In genomic region chr2:11749646-11750349, GRCh38 we compare ENCODE assay signal across 8 cellular contexts. TPM values are rescaled to one million over a fixed set of nuclear protein-coding genes. Genes with fewer than 3 reads are reported as not detected.
DNase-seq lines count a peak whose midpoint lies in the region; ATAC-seq and TF ChIP-seq lines count a peak whose summit lies in the region.

No MANE protein-coding gene starts in this region.

- peak overlapping the region in 4 of 5 experiments; percentile 41 to 57 (median 49) for H3K27ac Mint-ChIP-seq in brain

- TF ChIP-seq CTCF in brain (conservative IDR thresholded peaks at IDR 0.05) = no peak

- peak; percentile 51 for DNase-seq in posterior vena cava (ENCODE audit: low spot score)
- DNase-seq in GDM1 (lab: John Stamatoyannopoulos, UW) = no peak
- DNase-seq in putamen (ENCODE audit: low spot score) = no peak
- DNase-seq in stimulated activated CD4-positive, alpha-beta T cell treated with anti-CD3 and anti-CD28 coated beads, Interleukin-2, amount 100 ng/mL, for 24 hours = no peak

- H3K4me1 Mint-ChIP-seq in brain = peaks cover 77% of the 10 kb centered on the region

- ATAC-seq in GM18867 (IDR thresholded peaks at IDR 0.05; ENCODE audit: unreplicated experiment) (peak; percentile 21), HG03066 (IDR thresholded peaks at IDR 0.05; ENCODE audit: low read depth, unreplicated experiment) (peak; percentile 20)
- ATAC-seq in activated CD4-positive, CD25-positive, alpha-beta regulatory T cell treated with anti-CD3 and anti-CD28 coated beads, Interleukin-2, amount 50 U/mL, for 24 hours = no peak

- peaks cover 0 to 3% (median 3%) of the 10 kb centered on the region in 5 experiments for H3K9me3 Mint-ChIP-seq in brain

- peaks cover 10% of the 10 kb centered on the region for H3K27me3 Mint-ChIP-seq in brain

- H3K36me3 Mint-ChIP-seq in brain = peaks cover 27% of the 10 kb centered on the region

- intact Hi-C loops in posterior vena cava (cut with DNase I) = no loop called here

- H3K4me3 Mint-ChIP-seq in brain = peak overlapping the region; percentile 12 to 86 (median 53)

RNA-seq across cellular contexts. Expression of gene LPIN1, which starts 3.4 kb away (rescaled TPM):
- polyA plus RNA-seq in brain (ENCODE audit: insufficient read depth, low read depth, low replicate concordance) = 15.0 TPM
- total RNA-seq in posterior vena cava = 10 to 100 TPM; 24.2 to 26.8 TPM

Comparison
In these comparisons a context has a peak if more than half of its experiments do, and no peak if none do; other contexts are left out.
1. ATAC-seq: peak in GM18867 (single experiment) and HG03066 (single experiment); none in activated CD4-positive, CD25-positive, alpha-beta regulatory T cell treated with anti-CD3 and anti-CD28 coated beads, Interleukin-2, amount 50 U/mL, for 24 hours (0 of 2).